Comparison of ENCODE assay signal across 35 cellular contexts in the genomic region with DNA sequence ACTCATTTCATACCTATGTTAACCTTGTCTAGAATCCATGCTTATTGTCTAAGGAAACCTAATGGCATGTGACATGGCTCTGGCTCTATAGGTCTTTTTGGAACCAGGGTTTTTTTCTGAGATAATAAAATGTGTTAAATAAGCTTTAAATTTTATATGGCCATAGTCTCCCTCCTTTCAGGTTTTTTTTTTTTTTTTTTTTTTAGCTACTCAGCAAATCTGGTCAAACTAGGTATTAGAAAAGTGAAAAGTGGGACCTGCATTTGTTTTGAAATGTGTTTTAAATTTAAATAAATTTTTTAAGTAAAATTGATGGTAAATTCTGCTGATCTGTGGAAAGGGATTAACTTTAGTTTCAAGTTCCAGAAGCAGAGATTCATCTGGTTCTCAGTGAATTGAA. TPM values are rescaled to one million over a fixed set of nuclear protein-coding genes. Genes with fewer than 3 reads are reported as not detected.
"Had no signal": no experiment of that assay in that cellular context is flagged by ENCODE, and none has a peak within 500 bp of the region (broad histone marks: within the 10 kb centered on the region; RNA-seq: fewer than 3 reads in every experiment).

No MANE protein-coding gene starts in this region.

- H3K27ac Mint-ChIP-seq: activated CD4-positive, alpha-beta memory T cell treated with anti-CD3 and anti-CD28 coated beads, Interleukin-2, amount 10 ng/mL, durations not matched to agents 7 days and 5 days; activated CD8-positive, alpha-beta memory T cell treated with anti-CD3 and anti-CD28 coated beads, Interleukin-2, amount 10 ng/mL, durations not matched to agents 7 days and 5 days; activated naive CD4-positive, alpha-beta T cell treated with anti-CD3 and anti-CD28 coated beads, Interleukin-2, amount 50 U/mL, for 24 hours; activated naive CD8-positive, alpha-beta T cell treated with anti-CD3 and anti-CD28 coated beads, Interleukin-2, amount 10 ng/mL, durations not matched to agents 7 days and 5 days; activated T-cell treated with anti-CD3 and anti-CD28 coated beads, Interleukin-2, amount 50 U/mL, for 72 hours; activated T-helper 17 cell treated with anti-CD3 and anti-CD28 coated beads, Interleukin-2, amount 50 U/mL, for 72 hours had no signal

- H3K4me1 Mint-ChIP-seq: activated CD4-positive, alpha-beta memory T cell treated with anti-CD3 and anti-CD28 coated beads, Interleukin-2, amount 10 ng/mL, durations not matched to agents 7 days and 5 days; activated CD8-positive, alpha-beta memory T cell treated with anti-CD3 and anti-CD28 coated beads, Interleukin-2, amount 10 ng/mL, durations not matched to agents 7 days and 5 days; activated naive CD4-positive, alpha-beta T cell treated with anti-CD3 and anti-CD28 coated beads, Interleukin-2, amount 50 U/mL, for 24 hours; activated naive CD8-positive, alpha-beta T cell treated with anti-CD3 and anti-CD28 coated beads, Interleukin-2, amount 10 ng/mL, durations not matched to agents 7 days and 5 days; activated T-helper 17 cell treated with anti-CD3 and anti-CD28 coated beads, Interleukin-2, amount 50 U/mL, for 72 hours; central memory CD8-positive, alpha-beta T cell had no signal

- H3K4me3 ChIP-seq: ascending aorta, cardiac muscle cell, SJCRH30, SK-N-MC had no signal

- H3K4me3 Mint-ChIP-seq: activated CD4-positive, alpha-beta memory T cell treated with anti-CD3 and anti-CD28 coated beads, Interleukin-2, amount 10 ng/mL, durations not matched to agents 7 days and 5 days; activated CD8-positive, alpha-beta memory T cell treated with anti-CD3 and anti-CD28 coated beads, Interleukin-2, amount 10 ng/mL, durations not matched to agents 7 days and 5 days; activated naive CD4-positive, alpha-beta T cell treated with anti-CD3 and anti-CD28 coated beads, Interleukin-2, amount 50 U/mL, for 24 hours; activated naive CD8-positive, alpha-beta T cell treated with anti-CD3 and anti-CD28 coated beads, Interleukin-2, amount 10 ng/mL, durations not matched to agents 7 days and 5 days; activated T-cell treated with anti-CD3 and anti-CD28 coated beads, Interleukin-2, amount 50 U/mL, for 72 hours; activated T-helper 17 cell treated with anti-CD3 and anti-CD28 coated beads, Interleukin-2, amount 50 U/mL, for 72 hours; central memory CD8-positive, alpha-beta T cell had no signal

- H3K27ac ChIP-seq: ascending aorta, cardiac muscle cell, SJCRH30, SK-N-MC, WERI-Rb-1 had no signal

- H3K9me3 Mint-ChIP-seq: activated CD4-positive, alpha-beta memory T cell treated with anti-CD3 and anti-CD28 coated beads, Interleukin-2, amount 10 ng/mL, durations not matched to agents 7 days and 5 days; activated naive CD8-positive, alpha-beta T cell treated with anti-CD3 and anti-CD28 coated beads, Interleukin-2, amount 10 ng/mL, durations not matched to agents 7 days and 5 days; activated T-cell treated with anti-CD3 and anti-CD28 coated beads, Interleukin-2, amount 50 U/mL, for 72 hours; activated T-helper 17 cell treated with anti-CD3 and anti-CD28 coated beads, Interleukin-2, amount 50 U/mL, for 72 hours had no signal

- H3K36me3 ChIP-seq: ascending aorta, cardiac muscle cell, SJCRH30, WERI-Rb-1 had no signal

- H3K4me1 ChIP-seq: ascending aorta, SJCRH30 had no signal

- H3K27me3 ChIP-seq: ascending aorta, cardiac muscle cell, SJCRH30 had no signal

- H3K27me3 Mint-ChIP-seq: activated naive CD4-positive, alpha-beta T cell treated with anti-CD3 and anti-CD28 coated beads, Interleukin-2, amount 50 U/mL, for 24 hours; activated naive CD8-positive, alpha-beta T cell treated with anti-CD3 and anti-CD28 coated beads, Interleukin-2, amount 10 ng/mL, durations not matched to agents 7 days and 5 days; activated T-helper 17 cell treated with anti-CD3 and anti-CD28 coated beads, Interleukin-2, amount 50 U/mL, for 72 hours had no signal

- DNase-seq: activated CD4-positive, alpha-beta memory T cell treated with anti-CD3 and anti-CD28 coated beads, Interleukin-2, amount 10 ng/mL, durations not matched to agents 7 days and 5 days; activated CD4-positive, alpha-beta T cell treated with anti-CD3 and anti-CD28 coated beads for 1 hour; activated CD4-positive, alpha-beta T cell treated with anti-CD3 and anti-CD28 coated beads for 48 hours; activated CD4-positive, CD25-positive, alpha-beta regulatory T cell; activated CD8-positive, alpha-beta memory T cell treated with anti-CD3 and anti-CD28 coated beads for 24 hours; activated CD8-positive, alpha-beta memory T cell treated with anti-CD3 and anti-CD28 coated beads, Interleukin-2, amount 10 ng/mL, durations not matched to agents 7 days and 5 days; activated CD8-positive, alpha-beta memory T cell treated with anti-CD3 and anti-CD28 coated beads, Interleukin-2, amount 50 U/mL, for 48 hours; activated gamma-delta T cell; activated naive CD4-positive, alpha-beta T cell treated with Interleukin-2 at 50 U/mL for 16 hours; activated naive CD8-positive, alpha-beta T cell treated with anti-CD3 and anti-CD28 coated beads, Interleukin-2, amount 10 ng/mL, durations not matched to agents 7 days and 5 days; activated T-cell treated with anti-CD3 and anti-CD28 coated beads, Interleukin-2, amount 50 U/mL, for 72 hours; amygdala; Karpas-422; NCI-H1048; NCI-H1105 treated with DMSO at 0.1 percent for 48 hours; NCI-H1436; NCI-H1694 treated with DMSO at 0.1 percent for 48 hours; NCI-H2029; NCI-H510A; NCI-H526; NCI-H748 treated with DMSO at 0.1 percent for 48 hours; OCI-M1; SHP77; SJCRH30; T1000; WERI-Rb-1 had no signal

- H3K36me3 Mint-ChIP-seq: activated CD8-positive, alpha-beta memory T cell treated with anti-CD3 and anti-CD28 coated beads, Interleukin-2, amount 10 ng/mL, durations not matched to agents 7 days and 5 days; activated naive CD4-positive, alpha-beta T cell treated with anti-CD3 and anti-CD28 coated beads, Interleukin-2, amount 50 U/mL, for 24 hours; activated naive CD8-positive, alpha-beta T cell treated with anti-CD3 and anti-CD28 coated beads, Interleukin-2, amount 10 ng/mL, durations not matched to agents 7 days and 5 days had no signal

- ATAC-seq: activated CD8-positive, alpha-beta memory T cell treated with anti-CD3 and anti-CD28 coated beads, Interleukin-2, amount 10 ng/mL, durations not matched to agents 7 days and 5 days; activated T-cell treated with anti-CD3 and anti-CD28 coated beads, Interleukin-2, amount 50 U/mL, for 72 hours; activated T-helper 17 cell treated with anti-CD3 and anti-CD28 coated beads, Interleukin-2, amount 50 U/mL, for 72 hours had no signal

- H3K9me3 ChIP-seq: ascending aorta, SJCRH30 had no signal

RNA-seq across cellular contexts. Expression of a gene that starts 52.1 kb away (rescaled TPM):
- total RNA-seq: activated CD4-positive, alpha-beta memory T cell treated with anti-CD3 and anti-CD28 coated beads, Interleukin-2, amount 10 ng/mL, durations not matched to agents 7 days and 5 days; activated CD8-positive, alpha-beta memory T cell treated with anti-CD3 and anti-CD28 coated beads, Interleukin-2, amount 10 ng/mL, durations not matched to agents 7 days and 5 days; activated naive CD8-positive, alpha-beta T cell treated with anti-CD3 and anti-CD28 coated beads, Interleukin-2, amount 10 ng/mL, durations not matched to agents 7 days and 5 days; activated T-cell treated with anti-CD3 and anti-CD28 coated beads, Interleukin-2, amount 50 U/mL, for 72 hours; activated T-helper 17 cell treated with anti-CD3 and anti-CD28 coated beads, Interleukin-2, amount 50 U/mL, for 72 hours; ascending aorta; cardiac muscle cell; SJCRH30; T-helper 1 cell treated with Interleukin-12 subunit alpha and Interleukin-12 subunit beta and Interleukin-4 antibody, amounts not matched to agents 30 ng/mL and 1 ng/mL, for 36 hours; T-helper 2 cell treated with Interferon-gamma antibody and Interleukin-4, amounts not matched to agents 100 ng/mL and 5 ng/mL, for 36 hours had no signal
- polyA plus RNA-seq: adipose tissue, cardiac muscle cell had no signal
